ENCODE assay signal across 18 cellular contexts in genomic region chr5:88842784-88843183, GRCh38.
"Had no signal": no experiment of that assay in that cellular context is flagged by ENCODE, and none has a peak within 500 bp of the region (broad histone marks: within the 10 kb centered on the region; RNA-seq: fewer than 3 reads in every experiment).

No MANE protein-coding gene starts in this region.

- H3K36me3 ChIP-seq: tibial nerve, vagina had no signal

- DNase-seq: activated CD4-positive, alpha-beta T cell treated with anti-CD3 and anti-CD28 coated beads, Interleukin-2, amount 50 U/mL, for 4 hours; activated CD4-positive, CD25-positive, alpha-beta regulatory T cell treated with anti-CD3 and anti-CD28 coated beads, Interleukin-2, amount 50 U/mL, for 72 hours; activated gamma-delta T cell; activated naive CD8-positive, alpha-beta T cell treated with anti-CD3 and anti-CD28 coated beads for 36 hours; activated T-cell treated with anti-CD3 and anti-CD28 coated beads, Interleukin-2, amount 50 U/mL, for 48 hours; foreskin keratinocyte; head of caudate nucleus; mesenchymal stem cell; nephron progenitor cell had no signal

- H3K4me3 ChIP-seq: skin epidermis, tibial nerve, vagina had no signal

- H3K4me1 ChIP-seq: foreskin keratinocyte, tibial nerve, vagina had no signal

- H3K27me3 ChIP-seq: foreskin keratinocyte, tibial nerve, vagina had no signal

- H3K9me3 Mint-ChIP-seq: activated naive CD8-positive, alpha-beta T cell treated with anti-CD3 and anti-CD28 coated beads for 36 hours; nephron progenitor cell had no signal

- H3K9me3 ChIP-seq: tibial nerve, vagina had no signal

- H3K36me3 Mint-ChIP-seq: activated naive CD8-positive, alpha-beta T cell treated with anti-CD3 and anti-CD28 coated beads for 36 hours; stimulated activated effector memory CD8-positive, alpha-beta T cell treated with anti-CD3 and anti-CD28 coated beads, Interleukin-12 subunit alpha, Interleukin-12 subunit beta, amount 100 ng/mL, for 72 hours had no signal

- FAIRE-seq: bronchial epithelial cell, endometrium, islet of Langerhans had no signal

- ATAC-seq: esophagus mucosa; foreskin keratinocyte; left lobe of liver; stimulated activated effector memory CD8-positive, alpha-beta T cell treated with anti-CD3 and anti-CD28 coated beads, Interleukin-12 subunit alpha, Interleukin-12 subunit beta, amount 100 ng/mL, for 72 hours had no signal

- H3K27ac Mint-ChIP-seq: activated naive CD8-positive, alpha-beta T cell treated with anti-CD3 and anti-CD28 coated beads for 36 hours; nephron progenitor cell; stimulated activated effector memory CD8-positive, alpha-beta T cell treated with anti-CD3 and anti-CD28 coated beads, Interleukin-12 subunit alpha, Interleukin-12 subunit beta, amount 100 ng/mL, for 72 hours had no signal

- H3K4me1 Mint-ChIP-seq: nephron progenitor cell; stimulated activated effector memory CD8-positive, alpha-beta T cell treated with anti-CD3 and anti-CD28 coated beads, Interleukin-12 subunit alpha, Interleukin-12 subunit beta, amount 100 ng/mL, for 72 hours had no signal

- H3K27ac ChIP-seq: foreskin keratinocyte, skin epidermis, tibial nerve, vagina had no signal

- H3K4me3 Mint-ChIP-seq: activated naive CD8-positive, alpha-beta T cell treated with anti-CD3 and anti-CD28 coated beads for 36 hours; nephron progenitor cell; stimulated activated effector memory CD8-positive, alpha-beta T cell treated with anti-CD3 and anti-CD28 coated beads, Interleukin-12 subunit alpha, Interleukin-12 subunit beta, amount 100 ng/mL, for 72 hours had no signal
